In genomic region chr2:115163572-115163971, GRCh38 we compare ENCODE assay signal across 19 cellular contexts.
DNase-seq lines count a peak whose midpoint lies in the region; ATAC-seq and TF ChIP-seq lines count a peak whose summit lies in the region.
"Had no signal": no experiment of that assay in that cellular context is flagged by ENCODE, and none has a peak within 500 bp of the region (broad histone marks: within the 10 kb centered on the region; RNA-seq: fewer than 3 reads in every experiment).

No MANE protein-coding gene starts in this region.

- H3K4me1 Mint-ChIP-seq in brain (peaks cover 23% of the 10 kb centered on the region), neural crest cell (peaks cover 12% of the 10 kb centered on the region)

- peaks cover 50% of the 10 kb centered on the region for H3K27me3 Mint-ChIP-seq in brain
- peaks cover 61% of the 10 kb centered on the region for H3K27me3 Mint-ChIP-seq in neural crest cell (ENCODE audit: low read depth)

- DNase-seq in NCI-H1417 (lab: John Stamatoyannopoulos, UW), result peak; percentile 26 to 61 (median 46)
- DNase-seq in NCI-H1417 treated with DMSO at 0.1 percent for 48 hours (lab: John Stamatoyannopoulos, UW), result no peak
- peak; percentile 39 for DNase-seq in NCI-H1105 (lab: John Stamatoyannopoulos, UW)
- no peak for DNase-seq in neural crest cell (ENCODE audit: low read depth, low spot score)
- no peak for DNase-seq in NOMO-1 treated with dmso at 0.1 percent for 144 hours (lab: John Stamatoyannopoulos, UW; ENCODE audit: unreplicated experiment)
- DNase-seq in testis, result no peak
- DNase-seq: activated effector memory CD4-positive, alpha-beta T cell treated with anti-CD3 and anti-CD28 coated beads, Interleukin-2, amount 50 U/mL, for 16 hours; effector memory CD8-positive, alpha-beta T cell; Karpas-422; NCI-H2171; stimulated activated naive CD4-positive, alpha-beta T cell treated with Interleukin-2 at 50 U/mL for 16 hours; T1000 had no signal

- H3K4me3 Mint-ChIP-seq in brain, result peak overlapping the region; percentile 88 to 97 (median 92)
- H3K4me3 Mint-ChIP-seq in neural crest cell, result peak overlapping the region; percentile 87
- H3K4me3 Mint-ChIP-seq: effector memory CD8-positive, alpha-beta T cell had no signal

- WGBS in testis, 2 donors, result 31 to 37% methylated on average over 6 of the region's 6 CpGs

- H3K4me1 ChIP-seq in testis, result peaks cover 4% of the 10 kb centered on the region
- H3K4me1 ChIP-seq: BLaER1 treated with 17β-estradiol and CSF1 and Interleukin-3, amounts not matched to agents 10 nM and 100 nM; SJSA1; upper lobe of right lung had no signal

- no peak overlapping the region for H3K4me3 ChIP-seq in testis
- H3K4me3 ChIP-seq: BLaER1 treated with 17β-estradiol and CSF1 and Interleukin-3, amounts not matched to agents 10 nM and 100 nM; GM23248; left lung; SJSA1; upper lobe of right lung had no signal

- no peak for ATAC-seq in GM21786 (IDR thresholded peaks at IDR 0.05; ENCODE audit: unreplicated experiment)
- ATAC-seq: effector memory CD8-positive, alpha-beta T cell had no signal

- H3K36me3 ChIP-seq in testis (ENCODE audit: low read depth, missing control alignments), result no peaks in the 10 kb centered on the region
- H3K36me3 ChIP-seq: BLaER1 treated with 17β-estradiol and CSF1 and Interleukin-3, amounts not matched to agents 10 nM and 100 nM; left lung; SJSA1; upper lobe of right lung had no signal

- no peaks in the 10 kb centered on the region for H3K27me3 ChIP-seq in testis
- H3K27me3 ChIP-seq: BLaER1 treated with 17β-estradiol and CSF1 and Interleukin-3, amounts not matched to agents 10 nM and 100 nM; SJSA1 had no signal

- intact Hi-C loops in testis (cut with DNase I; ENCODE audit: low total_unique reads), result no loop called here

- TF ChIP-seq POLR2A in testis (IDR thresholded peaks at IDR 0.05), result no peak

- no peak for TF ChIP-seq CTCF in brain (conservative IDR thresholded peaks at IDR 0.05)
- peak; percentile 26 for TF ChIP-seq CTCF in neural crest cell (conservative IDR thresholded peaks at IDR 0.05)
- TF ChIP-seq CTCF in testis (IDR thresholded peaks at IDR 0.05), result no peak

- H3K9me3 Mint-ChIP-seq in brain (peaks cover 0 to 2% (median 0%) of the 10 kb centered on the region in 5 experiments), neural crest cell (no peaks in the 10 kb centered on the region)

- H3K27ac ChIP-seq in testis, result no peak overlapping the region
- H3K27ac ChIP-seq: BLaER1 treated with 17β-estradiol and CSF1 and Interleukin-3, amounts not matched to agents 10 nM and 100 nM; GM23248; left lung; SJSA1; upper lobe of right lung had no signal

- H3K9me3 ChIP-seq in testis, result no peaks in the 10 kb centered on the region
- H3K9me3 ChIP-seq: left lung, upper lobe of right lung had no signal

- H3K36me3 Mint-ChIP-seq in brain, result no peaks in the 10 kb centered on the region
- H3K36me3 Mint-ChIP-seq in neural crest cell (ENCODE audit: low read depth), result no peaks in the 10 kb centered on the region

- peak overlapping the region in 2 of 5 experiments; percentile 0 to 24 for H3K27ac Mint-ChIP-seq in brain
- no peak overlapping the region for H3K27ac Mint-ChIP-seq in neural crest cell (ENCODE audit: unreplicated experiment)
- H3K27ac Mint-ChIP-seq: effector memory CD8-positive, alpha-beta T cell had no signal

Comparison
In these comparisons a context has a peak if more than half of its experiments do, and no peak if none do; other contexts are left out.
1. DNase-seq: peak in NCI-H1417 (3 of 3) and NCI-H1105 (single experiment); none in NCI-H1417 treated with DMSO at 0.1 percent for 48 hours (single experiment), neural crest cell (single experiment), NOMO-1 treated with dmso at 0.1 percent for 144 hours (single experiment) and testis (single experiment).